Comparison of ENCODE assay signal across 1 cellular context in genomic region chr3:58008140-58009025, GRCh38.
TF ChIP-seq lines count a peak whose summit lies in the region.

Gene FLNB, plus strand, starts transcription at chr3:58008422. Its CDS starts 143 bp downstream, at chr3:58008565.

TF ChIP-seq in GM12878, 131 proteins besides CTCF, POLR2A, EP300 and RAD21 (continued from another document):
- TF ChIP-seq ZBTB33 (IDR thresholded peaks at IDR 0.05) (no peak), ZBED1 (IDR thresholded peaks at IDR 0.05; ENCODE audit: borderline replicate concordance) (no peak), SKIL (IDR thresholded peaks at IDR 0.05; ENCODE audit: low read depth, poor library complexity, severe bottlenecking) (no peak)
